In the genomic region with DNA sequence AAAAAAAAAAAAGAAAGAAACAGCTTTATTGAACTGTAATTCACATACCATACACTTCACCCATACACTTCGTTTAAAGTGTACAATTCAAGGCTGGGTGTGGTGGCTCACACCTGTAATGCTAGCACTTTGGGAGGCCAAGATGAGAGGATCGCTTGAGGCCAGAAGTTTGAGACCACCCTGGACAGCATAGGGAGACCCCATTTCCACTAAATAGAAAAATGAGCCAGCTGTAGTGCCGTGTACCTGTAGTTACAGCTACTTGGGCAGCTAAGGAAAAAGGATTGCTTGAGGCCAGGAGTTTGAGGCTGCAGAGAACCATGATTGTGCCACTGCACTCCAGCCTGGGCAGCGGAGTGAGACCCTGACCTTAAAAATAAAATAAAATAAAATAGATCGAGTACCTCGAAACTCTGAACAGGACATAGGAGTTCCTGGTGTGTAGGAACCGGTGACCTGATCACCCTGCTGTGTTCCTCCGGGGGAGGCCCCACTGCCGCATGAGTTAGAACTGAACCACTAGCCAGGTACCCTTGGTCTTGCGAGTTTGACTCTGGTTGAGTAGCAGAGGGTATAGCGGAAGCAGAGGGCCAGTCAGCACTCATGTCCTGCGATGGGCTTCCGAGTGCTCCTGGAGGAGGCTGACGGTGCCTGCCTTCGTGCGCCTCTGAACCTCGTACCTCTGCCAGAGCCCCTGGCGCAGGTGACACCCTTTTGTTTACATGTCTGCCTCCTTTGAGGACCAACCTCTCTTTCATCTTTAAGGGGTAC, we compare ENCODE assay signal across 16 cellular contexts.
DNase-seq lines count a peak whose midpoint lies in the region; ATAC-seq and TF ChIP-seq lines count a peak whose summit lies in the region.
"Had no signal": no experiment of that assay in that cellular context is flagged by ENCODE, and none has a peak within 500 bp of the region (broad histone marks: within the 10 kb centered on the region; RNA-seq: fewer than 3 reads in every experiment).

No MANE protein-coding gene starts in this region.

- TF ChIP-seq CTCF in type B pancreatic cell (conservative IDR thresholded peaks at IDR 0.05): no peak

- CTCF ChIA-PET in activated naive CD4-positive, alpha-beta T cell treated with anti-CD3 and anti-CD28 coated beads, Interleukin-2, amount 10 ng/mL, durations not matched to agents 7 days and 5 days (lab: Charles Lee): interaction anchor here (1.1 to 7.9 kb wide), 5 partner anchors 8 to 98 kb away, joined by 3 to 123 read pairs (median 6); no protein-coding TSS in a partner anchor

- ATAC-seq in activated T-helper 17 cell treated with anti-CD3 and anti-CD28 coated beads, Interleukin-2, amount 50 U/mL, for 72 hours (replicated peaks): no peak
- no peak for ATAC-seq in GM21528 (IDR thresholded peaks at IDR 0.05; ENCODE audit: low FRiP score, unreplicated experiment)

- peaks cover 4% of the 10 kb centered on the region for H3K36me3 ChIP-seq in mucosa of stomach (ENCODE audit: control insufficient read depth, insufficient read depth, low read length)
- H3K36me3 ChIP-seq: HAP-1 had no signal

- H3K9me3 Mint-ChIP-seq in activated naive CD4-positive, alpha-beta T cell treated with anti-CD3 and anti-CD28 coated beads, Interleukin-2, amount 10 ng/mL, durations not matched to agents 7 days and 5 days: no peaks in the 10 kb centered on the region
- H3K9me3 Mint-ChIP-seq in activated T-helper 17 cell treated with anti-CD3 and anti-CD28 coated beads, Interleukin-2, amount 50 U/mL, for 72 hours: no peaks in the 10 kb centered on the region
- H3K9me3 Mint-ChIP-seq in type B pancreatic cell: peaks cover 6% of the 10 kb centered on the region
- no peaks in the 10 kb centered on the region for H3K9me3 Mint-ChIP-seq in activated T-helper 2 cell treated with anti-CD3 and anti-CD28 coated beads, Interferon-gamma antibody, Interleukin-2, Interleukin-4, amounts not matched to agents 10 μg/mL and 5 μg/mL and 100 μg/mL, durations not matched to agents 14 hours and 24 hours and 36 hours

- H3K36me3 Mint-ChIP-seq in activated naive CD4-positive, alpha-beta T cell treated with anti-CD3 and anti-CD28 coated beads, Interleukin-2, amount 10 ng/mL, durations not matched to agents 7 days and 5 days: no peaks in the 10 kb centered on the region
- no peaks in the 10 kb centered on the region for H3K36me3 Mint-ChIP-seq in activated T-helper 17 cell treated with anti-CD3 and anti-CD28 coated beads, Interleukin-2, amount 50 U/mL, for 72 hours (ENCODE audit: low read depth)
- peaks cover 19% of the 10 kb centered on the region for H3K36me3 Mint-ChIP-seq in type B pancreatic cell
- H3K36me3 Mint-ChIP-seq in activated T-helper 2 cell treated with anti-CD3 and anti-CD28 coated beads, Interferon-gamma antibody, Interleukin-2, Interleukin-4, amounts not matched to agents 10 μg/mL and 5 μg/mL and 100 μg/mL, durations not matched to agents 14 hours and 24 hours and 36 hours (ENCODE audit: low read depth): no peaks in the 10 kb centered on the region

- peaks cover 29% of the 10 kb centered on the region for H3K4me1 Mint-ChIP-seq in activated naive CD4-positive, alpha-beta T cell treated with anti-CD3 and anti-CD28 coated beads, Interleukin-2, amount 10 ng/mL, durations not matched to agents 7 days and 5 days
- peaks cover 19% of the 10 kb centered on the region for H3K4me1 Mint-ChIP-seq in activated T-helper 17 cell treated with anti-CD3 and anti-CD28 coated beads, Interleukin-2, amount 50 U/mL, for 72 hours
- H3K4me1 Mint-ChIP-seq in type B pancreatic cell (ENCODE audit: unreplicated experiment): peaks cover 25% of the 10 kb centered on the region
- H3K4me1 Mint-ChIP-seq in activated T-helper 2 cell treated with anti-CD3 and anti-CD28 coated beads, Interferon-gamma antibody, Interleukin-2, Interleukin-4, amounts not matched to agents 10 μg/mL and 5 μg/mL and 100 μg/mL, durations not matched to agents 14 hours and 24 hours and 36 hours (ENCODE audit: low read depth): peaks cover 6% of the 10 kb centered on the region

- peak overlapping the region; percentile 85 for H3K27ac Mint-ChIP-seq in activated naive CD4-positive, alpha-beta T cell treated with anti-CD3 and anti-CD28 coated beads, Interleukin-2, amount 10 ng/mL, durations not matched to agents 7 days and 5 days
- H3K27ac Mint-ChIP-seq in activated T-helper 17 cell treated with anti-CD3 and anti-CD28 coated beads, Interleukin-2, amount 50 U/mL, for 72 hours: peak overlapping the region; percentile 81
- peak overlapping the region; percentile 99 for H3K27ac Mint-ChIP-seq in type B pancreatic cell
- H3K27ac Mint-ChIP-seq in activated T-helper 2 cell treated with anti-CD3 and anti-CD28 coated beads, Interferon-gamma antibody, Interleukin-2, Interleukin-4, amounts not matched to agents 10 μg/mL and 5 μg/mL and 100 μg/mL, durations not matched to agents 14 hours and 24 hours and 36 hours: no peak overlapping the region

- intact Hi-C loops in activated T-helper 2 cell treated with anti-CD3 and anti-CD28 coated beads, Interferon-gamma antibody, Interleukin-2, Interleukin-4, amounts not matched to agents 10 μg/mL and 5 μg/mL and 100 μg/mL, durations not matched to agents 14 hours and 24 hours and 36 hours (cut with micrococcal nuclease): no loop called here

- H3K27me3 Mint-ChIP-seq in activated naive CD4-positive, alpha-beta T cell treated with anti-CD3 and anti-CD28 coated beads, Interleukin-2, amount 10 ng/mL, durations not matched to agents 7 days and 5 days: peaks cover 45% of the 10 kb centered on the region
- peaks cover 6% of the 10 kb centered on the region for H3K27me3 Mint-ChIP-seq in activated T-helper 17 cell treated with anti-CD3 and anti-CD28 coated beads, Interleukin-2, amount 50 U/mL, for 72 hours
- peaks cover 4% of the 10 kb centered on the region for H3K27me3 Mint-ChIP-seq in type B pancreatic cell
- H3K27me3 Mint-ChIP-seq in activated T-helper 2 cell treated with anti-CD3 and anti-CD28 coated beads, Interferon-gamma antibody, Interleukin-2, Interleukin-4, amounts not matched to agents 10 μg/mL and 5 μg/mL and 100 μg/mL, durations not matched to agents 14 hours and 24 hours and 36 hours (ENCODE audit: low read depth): peaks cover 2% of the 10 kb centered on the region

- DNase-seq in activated naive CD4-positive, alpha-beta T cell treated with anti-CD3 and anti-CD28 coated beads, Interleukin-2, amount 10 ng/mL, durations not matched to agents 7 days and 5 days: no peak
- DNase-seq in activated naive CD4-positive, alpha-beta T cell treated with anti-CD3 and anti-CD28 coated beads, Interleukin-2, amount 50 U/mL, for 16 hours: no peak
- DNase-seq in type B pancreatic cell (ENCODE audit: extremely low spot score, unreplicated experiment) (no peak), UCSD-AML1 (lab: John Stamatoyannopoulos, UW; ENCODE audit: unreplicated experiment) (no peak)
- no peak for DNase-seq in activated T-helper 2 cell treated with anti-CD3 and anti-CD28 coated beads, Interferon-gamma antibody, Interleukin-2, Interleukin-4, amounts not matched to agents 10 μg/mL and 5 μg/mL and 100 μg/mL, durations not matched to agents 14 hours and 24 hours and 36 hours (ENCODE audit: low spot score)
- DNase-seq: GF-D8; midbrain; NCI-H1417 treated with DMSO at 0.1 percent for 48 hours; NCI-H2171; NCI-H82; stimulated activated naive CD4-positive, alpha-beta T cell treated with Interleukin-2 at 50 U/mL for 16 hours had no signal

- H3K4me3 ChIP-seq in mucosa of stomach (ENCODE audit: low read length): no peak overlapping the region
- H3K4me3 ChIP-seq: HAP-1, hepatocyte had no signal

- H3K4me1 ChIP-seq in mucosa of stomach (ENCODE audit: control insufficient read depth, insufficient read depth, low read length): peaks cover 72% of the 10 kb centered on the region

- H3K9ac ChIP-seq in mucosa of stomach (ENCODE audit: low read length): peak overlapping the region; percentile 73

- no peaks in the 10 kb centered on the region for H3K27me3 ChIP-seq in mucosa of stomach (ENCODE audit: control insufficient read depth, insufficient read depth, low read length)
- H3K27me3 ChIP-seq: hepatocyte had no signal

- no peaks in the 10 kb centered on the region for H3K9me3 ChIP-seq in mucosa of stomach (ENCODE audit: control insufficient read depth, low read length)
- H3K9me3 ChIP-seq: HAP-1 had no signal

- H3K4me3 Mint-ChIP-seq in activated naive CD4-positive, alpha-beta T cell treated with anti-CD3 and anti-CD28 coated beads, Interleukin-2, amount 10 ng/mL, durations not matched to agents 7 days and 5 days: no peak overlapping the region
- peak overlapping the region; percentile 58 for H3K4me3 Mint-ChIP-seq in activated T-helper 17 cell treated with anti-CD3 and anti-CD28 coated beads, Interleukin-2, amount 50 U/mL, for 72 hours
- no peak overlapping the region for H3K4me3 Mint-ChIP-seq in type B pancreatic cell
- no peak overlapping the region for H3K4me3 Mint-ChIP-seq in activated T-helper 2 cell treated with anti-CD3 and anti-CD28 coated beads, Interferon-gamma antibody, Interleukin-2, Interleukin-4, amounts not matched to agents 10 μg/mL and 5 μg/mL and 100 μg/mL, durations not matched to agents 14 hours and 24 hours and 36 hours (ENCODE audit: low read depth)
